ENCODE assay signal across 8 cellular contexts in the genomic region with DNA sequence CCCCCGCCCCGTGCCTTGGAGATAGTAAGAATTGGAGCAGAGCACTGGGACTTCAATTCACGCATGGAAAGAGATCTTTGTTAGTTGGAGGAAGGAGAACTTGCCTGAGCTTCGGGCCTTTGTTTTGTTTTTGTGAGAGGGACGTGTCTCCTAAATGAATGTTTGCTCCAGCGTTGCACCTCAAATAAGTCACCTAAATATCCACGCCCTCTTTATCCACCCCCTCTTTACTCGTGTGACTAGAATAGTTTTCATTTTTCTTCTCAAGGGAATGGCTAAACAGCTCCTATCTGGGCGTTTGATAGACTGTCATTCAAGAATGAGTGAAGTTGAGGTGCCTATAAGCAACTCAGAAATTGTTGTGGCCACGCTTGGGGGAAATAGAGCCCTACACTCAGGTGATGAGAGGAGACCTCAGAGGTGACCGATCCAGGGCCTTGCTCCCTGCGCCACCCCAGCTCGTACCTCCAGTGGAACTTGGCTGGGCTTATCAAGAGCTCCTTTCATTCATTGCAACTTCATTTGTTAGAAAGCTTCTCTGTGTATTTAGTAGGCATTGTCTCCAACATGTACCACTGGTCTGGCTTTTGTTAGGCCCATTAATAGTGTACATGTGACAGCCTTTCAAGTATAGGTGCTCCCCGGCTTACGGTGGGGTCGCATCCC. TPM values are rescaled to one million over a fixed set of nuclear protein-coding genes. Genes with fewer than 3 reads are reported as not detected.
DNase-seq lines count a peak whose midpoint lies in the region; ATAC-seq, FAIRE-seq and TF ChIP-seq lines count a peak whose summit lies in the region.

No MANE protein-coding gene starts in this region.

- H3K4me3 Mint-ChIP-seq in T-helper 1 cell treated with Interleukin-12 subunit alpha and Interleukin-12 subunit beta and Interleukin-4 antibody, amounts not matched to agents 30 μg/mL and 1 μg/mL, for 36 hours, result peak overlapping the region; percentile 90
- H3K4me3 Mint-ChIP-seq in activated naive CD8-positive, alpha-beta T cell treated with anti-CD3 and anti-CD28 coated beads, Interleukin-2, amount 50 U/mL, for 24 hours, result peak overlapping the region; percentile 91

- H3K27me3 ChIP-seq in subcutaneous abdominal adipose tissue (ENCODE audit: control insufficient read depth in 5 of 5, insufficient read depth in 4 of 5, low read length in 5 of 5), result peaks cover 0 to 4% (median 0%) of the 10 kb centered on the region in 5 donors

- H3K4me1 Mint-ChIP-seq in T-helper 1 cell treated with Interleukin-12 subunit alpha and Interleukin-12 subunit beta and Interleukin-4 antibody, amounts not matched to agents 30 μg/mL and 1 μg/mL, for 36 hours (ENCODE audit: low read depth), result peaks cover 50% of the 10 kb centered on the region
- H3K4me1 Mint-ChIP-seq in activated naive CD8-positive, alpha-beta T cell treated with anti-CD3 and anti-CD28 coated beads, Interleukin-2, amount 50 U/mL, for 24 hours, result peaks cover 58% of the 10 kb centered on the region

- H3K27ac ChIP-seq in kidney (ENCODE audit: low read depth in 2 of 2, low read length in 2 of 2) (peak overlapping the region; percentile 67 to 69), subcutaneous abdominal adipose tissue (ENCODE audit: low read depth, low read length) (peak overlapping the region; percentile 57)

- no peak for FAIRE-seq in kidney (lab: Jason Lieb, UNC)

- intact Hi-C loops in kidney (cut with DNase I), result no loop called here

- peak overlapping the region; percentile 92 for H3K27ac Mint-ChIP-seq in T-helper 1 cell treated with Interleukin-12 subunit alpha and Interleukin-12 subunit beta and Interleukin-4 antibody, amounts not matched to agents 30 μg/mL and 1 μg/mL, for 36 hours
- H3K27ac Mint-ChIP-seq in activated naive CD8-positive, alpha-beta T cell treated with anti-CD3 and anti-CD28 coated beads, Interleukin-2, amount 50 U/mL, for 24 hours, result peak overlapping the region; percentile 98

- H3K9me3 ChIP-seq in kidney (ENCODE audit: control insufficient read depth in 1 of 2, low read length in 2 of 2) (no peaks in the 10 kb centered on the region), subcutaneous abdominal adipose tissue (ENCODE audit: control insufficient read depth in 5 of 5, low read length in 5 of 5) (no peaks in the 10 kb centered on the region)

- peak overlapping the region; percentile 84 to 88 for H3K4me3 ChIP-seq in kidney (ENCODE audit: low read length in 2 of 2)
- H3K4me3 ChIP-seq in subcutaneous abdominal adipose tissue (ENCODE audit: low read depth in 1 of 5, low read length in 5 of 5), result peak overlapping the region; percentile 67 to 86 (median 83)

- no peaks in the 10 kb centered on the region for H3K9me3 Mint-ChIP-seq in T-helper 1 cell treated with Interleukin-12 subunit alpha and Interleukin-12 subunit beta and Interleukin-4 antibody, amounts not matched to agents 30 μg/mL and 1 μg/mL, for 36 hours
- no peaks in the 10 kb centered on the region for H3K9me3 Mint-ChIP-seq in activated naive CD8-positive, alpha-beta T cell treated with anti-CD3 and anti-CD28 coated beads, Interleukin-2, amount 50 U/mL, for 24 hours

- H3K36me3 Mint-ChIP-seq in T-helper 1 cell treated with Interleukin-12 subunit alpha and Interleukin-12 subunit beta and Interleukin-4 antibody, amounts not matched to agents 30 μg/mL and 1 μg/mL, for 36 hours (ENCODE audit: low read depth), result peaks cover 11% of the 10 kb centered on the region
- peaks cover 13% of the 10 kb centered on the region for H3K36me3 Mint-ChIP-seq in activated naive CD8-positive, alpha-beta T cell treated with anti-CD3 and anti-CD28 coated beads, Interleukin-2, amount 50 U/mL, for 24 hours (ENCODE audit: low read depth)

- H3K27me3 Mint-ChIP-seq in T-helper 1 cell treated with Interleukin-12 subunit alpha and Interleukin-12 subunit beta and Interleukin-4 antibody, amounts not matched to agents 30 μg/mL and 1 μg/mL, for 36 hours (ENCODE audit: low read depth), result peaks cover 6% of the 10 kb centered on the region
- H3K27me3 Mint-ChIP-seq in activated naive CD8-positive, alpha-beta T cell treated with anti-CD3 and anti-CD28 coated beads, Interleukin-2, amount 50 U/mL, for 24 hours, result peaks cover 2% of the 10 kb centered on the region

- ATAC-seq in activated naive CD8-positive, alpha-beta T cell treated with anti-CD3 and anti-CD28 coated beads, Interleukin-2, amount 50 U/mL, for 24 hours, result no peak
- ATAC-seq in HG03095 (IDR thresholded peaks at IDR 0.05; ENCODE audit: unreplicated experiment), result no peak

- H3K36me3 ChIP-seq in kidney (ENCODE audit: control insufficient read depth in 1 of 2, insufficient read depth in 2 of 2, low read length in 2 of 2) (no peaks in the 10 kb centered on the region), subcutaneous abdominal adipose tissue (ENCODE audit: control insufficient read depth in 5 of 5, insufficient read depth in 5 of 5, low read length in 5 of 5) (peaks cover 0 to 4% (median 0%) of the 10 kb centered on the region in 5 donors)

- no peak for TF ChIP-seq CTCF in kidney (IDR thresholded peaks at IDR 0.05; ENCODE audit: borderline replicate concordance, extremely low read depth, insufficient read depth)

- H3K9ac ChIP-seq in kidney (ENCODE audit: low read length in 2 of 2), result peak overlapping the region; percentile 58 to 73
- H3K9ac ChIP-seq in subcutaneous abdominal adipose tissue (ENCODE audit: low read length in 5 of 5), result peak overlapping the region; percentile 81 to 89 (median 86)

- no peak for DNase-seq in T-helper 1 cell
- DNase-seq in activated naive CD8-positive, alpha-beta T cell treated with anti-CD3 and anti-CD28 coated beads, Interleukin-2, amount 50 U/mL, for 24 hours, result no peak
- DNase-seq in kidney, result no peak
- no peak for DNase-seq in COR-L47 (lab: John Stamatoyannopoulos, UW)
- no peak for DNase-seq in SW 1271 (lab: John Stamatoyannopoulos, UW)

- H3K4me1 ChIP-seq in kidney (ENCODE audit: control insufficient read depth in 1 of 2, insufficient read depth in 1 of 2, low read depth in 1 of 2, low read length in 2 of 2) (peaks cover 22 to 24% of the 10 kb centered on the region in 2 donors), subcutaneous abdominal adipose tissue (ENCODE audit: control insufficient read depth in 5 of 5, insufficient read depth in 5 of 5, low read length in 5 of 5) (peaks cover 8 to 50% (median 44%) of the 10 kb centered on the region in 5 donors)

RNA-seq across cellular contexts. Expression of a gene that starts 0.9 kb away (rescaled TPM):
- total RNA-seq in kidney, result 53.8 TPM
- 25.0 TPM for polyA plus RNA-seq in kidney (ENCODE audit: insufficient read depth, low read depth, low replicate concordance)
